In genomic region chr7:207418-208127, GRCh38 we compare ENCODE assay signal across 22 cellular contexts. TPM values are rescaled to one million over a fixed set of nuclear protein-coding genes. Genes with fewer than 3 reads are reported as not detected.
DNase-seq lines count a peak whose midpoint lies in the region; FAIRE-seq and TF ChIP-seq lines count a peak whose summit lies in the region.
"Had no signal": no experiment of that assay in that cellular context is flagged by ENCODE, and none has a peak within 500 bp of the region (broad histone marks: within the 10 kb centered on the region; RNA-seq: fewer than 3 reads in every experiment).

No MANE protein-coding gene starts in this region.

- no peaks in the 10 kb centered on the region for H3K4me1 Mint-ChIP-seq in Caco-2 (ENCODE audit: low read depth, unreplicated experiment)
- peaks cover 4% of the 10 kb centered on the region for H3K4me1 Mint-ChIP-seq in glutamatergic neuron (ENCODE audit: low read depth, unreplicated experiment)
- H3K4me1 Mint-ChIP-seq in osteocyte (ENCODE audit: unreplicated experiment): peaks cover 8% of the 10 kb centered on the region
- H3K4me1 Mint-ChIP-seq: activated B cell treated with CpG ODN at 0.5 μM for 24 hours, immature natural killer cell had no signal

- POLR2A ChIA-PET in Caco-2 (lab: Charles Lee): no interaction called here

- intact Hi-C loops in Caco-2 (cut with micrococcal nuclease; ENCODE audit: unreplicated experiment): no loop called here

- TF ChIP-seq CTCF in Caco-2 (IDR thresholded peaks at IDR 0.05; ENCODE audit: insufficient read depth in 1 of 2, low read depth in 1 of 2, low read length in 1 of 2, severe bottlenecking in 1 of 2, unreplicated experiment in 1 of 2): peak in 1 of 2 experiments; percentile 32
- TF ChIP-seq CTCF in WI38 (IDR thresholded peaks at IDR 0.05; ENCODE audit: low read depth, low read length): peak; percentile 20; the same call in 1 of the 2 replicates
- peak; percentile 45 for TF ChIP-seq CTCF in glutamatergic neuron (IDR thresholded peaks at IDR 0.05; ENCODE audit: partially characterized antibody, unreplicated experiment)
- TF ChIP-seq CTCF in osteocyte (IDR thresholded peaks at IDR 0.05): peak; percentile 33

- no TSS peak for BruUV-seq in Caco-2 (replicated peaks; lab: Mats Ljungman, UMichigan)

- CTCF ChIA-PET in Caco-2 (lab: Charles Lee): interaction anchor here (0.6 kb wide), 1 partner anchor 15 kb away, joined by 3 read pairs; the partner anchor contains the start of gene FAM20C

- peaks cover 46% of the 10 kb centered on the region for H3K36me3 Mint-ChIP-seq in Caco-2 (ENCODE audit: insufficient read depth, unreplicated experiment)
- peaks cover 11% of the 10 kb centered on the region for H3K36me3 Mint-ChIP-seq in glutamatergic neuron (ENCODE audit: unreplicated experiment)
- peaks cover 39% of the 10 kb centered on the region for H3K36me3 Mint-ChIP-seq in osteocyte (ENCODE audit: unreplicated experiment)
- H3K36me3 Mint-ChIP-seq: immature natural killer cell had no signal

- H3K4me3 Mint-ChIP-seq in Caco-2 (ENCODE audit: unreplicated experiment) (no peak overlapping the region), glutamatergic neuron (ENCODE audit: unreplicated experiment) (peak overlapping the region; percentile 2), osteocyte (ENCODE audit: unreplicated experiment) (no peak overlapping the region)
- H3K4me3 Mint-ChIP-seq: activated B cell treated with CpG ODN at 0.5 μM for 24 hours, immature natural killer cell had no signal

- H3K4me3 ChIP-seq in Caco-2 (ENCODE audit: low read depth, low read length) (no peak overlapping the region), WI38 (ENCODE audit: low read depth, low read length) (no peak overlapping the region)
- H3K4me3 ChIP-seq: gastroesophageal sphincter, right lobe of liver had no signal

- H3K27ac Mint-ChIP-seq in Caco-2 (ENCODE audit: unreplicated experiment) (peak overlapping the region; percentile 27), glutamatergic neuron (ENCODE audit: unreplicated experiment) (peak overlapping the region; percentile 22), osteocyte (ENCODE audit: unreplicated experiment) (no peak overlapping the region)
- H3K27ac Mint-ChIP-seq: activated B cell treated with CpG ODN at 0.5 μM for 24 hours, immature natural killer cell had no signal

- FAIRE-seq in HTR-8/SVneo (lab: Jason Lieb, UNC): no peak

- DNase-seq in Caco-2 (no peak), glutamatergic neuron (no peak), osteocyte (ENCODE audit: extremely low spot score, unreplicated experiment) (no peak), mucosa of gallbladder (ENCODE audit: low spot score) (no peak), cerebellar cortex (ENCODE audit: low spot score) (no peak), HTR-8/SVneo (ENCODE audit: insufficient read length, low spot score) (no peak), Kasumi-1 (lab: John Stamatoyannopoulos, UW) (no peak)
- DNase-seq: activated B cell treated with CpG ODN at 0.5 μM for 24 hours; activated CD8-positive, alpha-beta memory T cell treated with anti-CD3 and anti-CD28 coated beads for 24 hours; BE2C; cerebellar nuclear complex; DMS153; immature natural killer cell; KBM-7; mammary epithelial cell; NCI-H1048; NCI-H2107; NCI-H69; right lobe of liver; stimulated activated CD4-positive, alpha-beta T cell treated with anti-CD3 and anti-CD28 coated beads, Interleukin-2, amount 100 ng/mL, for 24 hours had no signal

- H3K27me3 Mint-ChIP-seq in Caco-2 (ENCODE audit: insufficient read depth, unreplicated experiment) (no peaks in the 10 kb centered on the region), glutamatergic neuron (ENCODE audit: unreplicated experiment) (peaks cover 20% of the 10 kb centered on the region), osteocyte (ENCODE audit: unreplicated experiment) (no peaks in the 10 kb centered on the region)

- no peaks in the 10 kb centered on the region for H3K9me3 Mint-ChIP-seq in Caco-2 (ENCODE audit: unreplicated experiment)
- H3K9me3 Mint-ChIP-seq in glutamatergic neuron (ENCODE audit: unreplicated experiment): peaks cover 35% of the 10 kb centered on the region
- no peaks in the 10 kb centered on the region for H3K9me3 Mint-ChIP-seq in osteocyte (ENCODE audit: unreplicated experiment)
- H3K9me3 Mint-ChIP-seq: activated B cell treated with CpG ODN at 0.5 μM for 24 hours, immature natural killer cell had no signal

- no peaks in the 10 kb centered on the region for H3K27me3 ChIP-seq in Caco-2 (replicated peaks; ENCODE audit: control insufficient read depth, insufficient read depth, low read length)
- H3K27me3 ChIP-seq: BE2C, gastroesophageal sphincter, right lobe of liver had no signal

- no peaks in the 10 kb centered on the region for H3K4me1 ChIP-seq in Caco-2
- H3K4me1 ChIP-seq: BE2C, right lobe of liver had no signal

- H3K9me3 ChIP-seq in Caco-2: no peaks in the 10 kb centered on the region
- H3K9me3 ChIP-seq: gastroesophageal sphincter, right lobe of liver had no signal

- peaks cover 1% of the 10 kb centered on the region; the same call in 1 of the 2 replicates for H3K36me3 ChIP-seq in Caco-2 (ENCODE audit: control insufficient read depth, insufficient read depth, low read length)
- H3K36me3 ChIP-seq: BE2C had no signal

RNA-seq across cellular contexts. Expression of gene FAM20C, which starts 15.2 kb away (rescaled TPM):
- total RNA-seq in Caco-2 (2022) (34.0 and 37.6 TPM in 2 replicates), glutamatergic neuron (ENCODE audit: unreplicated experiment) (199 TPM), osteocyte (132 and 143 TPM in 2 replicates), mucosa of gallbladder (99.2 TPM)
